ENCODE assay signal across 23 cellular contexts in the genomic region with DNA sequence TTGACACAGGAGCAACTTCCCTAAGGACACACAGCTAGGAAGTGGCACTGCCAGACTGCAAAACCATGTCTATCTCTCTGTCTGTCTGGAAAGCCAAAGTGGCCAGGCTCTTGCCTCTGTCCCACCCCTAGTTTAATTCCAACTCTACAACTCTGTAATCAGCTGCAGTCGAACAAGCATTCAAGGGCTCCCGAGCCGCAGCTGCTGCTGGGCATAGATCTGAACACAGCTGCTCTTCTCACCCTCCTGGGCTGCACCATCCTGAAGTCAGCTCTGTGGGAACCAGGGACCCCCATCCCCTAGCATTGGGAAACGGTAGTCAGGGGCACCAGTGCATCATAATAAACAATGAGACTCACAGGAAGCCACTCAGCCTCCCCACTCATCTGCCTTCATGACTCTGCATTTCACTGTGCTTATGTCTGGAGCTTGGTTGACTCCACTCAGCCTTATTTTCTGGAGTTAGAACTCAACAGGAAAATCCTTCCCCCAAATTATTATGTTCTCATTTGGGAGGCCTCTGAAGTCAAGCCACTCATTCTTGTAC. TPM values are rescaled to one million over a fixed set of nuclear protein-coding genes. Genes with fewer than 3 reads are reported as not detected.
"Had no signal": no experiment of that assay in that cellular context is flagged by ENCODE, and none has a peak within 500 bp of the region (broad histone marks: within the 10 kb centered on the region; RNA-seq: fewer than 3 reads in every experiment).

No MANE protein-coding gene starts in this region.

- H3K36me3 ChIP-seq: left ventricle myocardium inferior, right lobe of liver, thoracic aorta, upper lobe of left lung had no signal

- DNase-seq: activated CD4-positive, alpha-beta memory T cell treated with anti-CD3 and anti-CD28 coated beads for 36 hours; activated CD4-positive, alpha-beta T cell treated with anti-CD3 and anti-CD28 coated beads for 4 hours; activated CD4-positive, CD25-positive, alpha-beta regulatory T cell; activated gamma-delta T cell; activated naive CD4-positive, alpha-beta T cell treated with anti-CD3 and anti-CD28 coated beads, Interleukin-2, amount 50 U/mL, for 16 hours; activated naive CD8-positive, alpha-beta T cell treated with anti-CD3 and anti-CD28 coated beads, Interleukin-2, amount 50 U/mL, for 24 hours; effector CD8-positive, alpha-beta T cell; glutamatergic neuron; hypothalamus; left ventricle myocardium inferior; midbrain; right lobe of liver; small intestine; stimulated activated CD4-positive, alpha-beta T cell treated with anti-CD3 and anti-CD28 coated beads, Interleukin-15, amount 100 ng/mL, for 24 hours; stimulated activated naive CD4-positive, alpha-beta T cell; T1000; upper lobe of left lung had no signal

- H3K4me1 Mint-ChIP-seq: brain, nephron had no signal

- H3K4me3 Mint-ChIP-seq: activated CD4-positive, alpha-beta memory T cell treated with anti-CD3 and anti-CD28 coated beads for 36 hours; activated naive CD8-positive, alpha-beta T cell treated with anti-CD3 and anti-CD28 coated beads, Interleukin-2, amount 50 U/mL, for 24 hours; brain; dendritic cell treated with granulocyte-macrophage colony-stimulating factor and Interleukin-4, amounts not matched to agents 40 ng/mL and 50 ng/mL, for 4 days; nephron; T-helper 1 cell treated with Interleukin-12 subunit alpha and Interleukin-12 subunit beta and Interleukin-4 antibody, amounts not matched to agents 30 μg/mL and 1 μg/mL, for 36 hours had no signal

- H3K9me3 Mint-ChIP-seq: activated CD4-positive, alpha-beta memory T cell treated with anti-CD3 and anti-CD28 coated beads for 36 hours; activated naive CD8-positive, alpha-beta T cell treated with anti-CD3 and anti-CD28 coated beads, Interleukin-2, amount 50 U/mL, for 24 hours; dendritic cell treated with granulocyte-macrophage colony-stimulating factor and Interleukin-4, amounts not matched to agents 40 ng/mL and 50 ng/mL, for 4 days; nephron; T-helper 1 cell treated with Interleukin-12 subunit alpha and Interleukin-12 subunit beta and Interleukin-4 antibody, amounts not matched to agents 30 μg/mL and 1 μg/mL, for 36 hours had no signal

- H3K36me3 Mint-ChIP-seq: activated CD4-positive, alpha-beta memory T cell treated with anti-CD3 and anti-CD28 coated beads for 36 hours; brain had no signal

- ATAC-seq: activated naive CD8-positive, alpha-beta T cell treated with anti-CD3 and anti-CD28 coated beads, Interleukin-2, amount 50 U/mL, for 24 hours; right lobe of liver had no signal

- H3K4me3 ChIP-seq: left ventricle myocardium inferior, right lobe of liver, thoracic aorta, upper lobe of left lung had no signal

- H3K27ac Mint-ChIP-seq: activated CD4-positive, alpha-beta memory T cell treated with anti-CD3 and anti-CD28 coated beads for 36 hours; activated naive CD8-positive, alpha-beta T cell treated with anti-CD3 and anti-CD28 coated beads, Interleukin-2, amount 50 U/mL, for 24 hours; brain; dendritic cell treated with granulocyte-macrophage colony-stimulating factor and Interleukin-4, amounts not matched to agents 40 ng/mL and 50 ng/mL, for 4 days; nephron; T-helper 1 cell treated with Interleukin-12 subunit alpha and Interleukin-12 subunit beta and Interleukin-4 antibody, amounts not matched to agents 30 μg/mL and 1 μg/mL, for 36 hours had no signal

- H3K9me3 ChIP-seq: right lobe of liver, thoracic aorta, upper lobe of left lung had no signal

- H3K4me1 ChIP-seq: left ventricle myocardium inferior, right lobe of liver, upper lobe of left lung had no signal

- H3K27ac ChIP-seq: left ventricle myocardium inferior, right lobe of liver, thoracic aorta, upper lobe of left lung had no signal

- H3K27me3 ChIP-seq: right lobe of liver, upper lobe of left lung had no signal

RNA-seq across cellular contexts. Expression of a gene that starts 44.4 kb away (rescaled TPM):
- total RNA-seq: lung microvascular endothelial cell had no signal
